Comparison of ENCODE assay signal across 8 cellular contexts in the genomic region with DNA sequence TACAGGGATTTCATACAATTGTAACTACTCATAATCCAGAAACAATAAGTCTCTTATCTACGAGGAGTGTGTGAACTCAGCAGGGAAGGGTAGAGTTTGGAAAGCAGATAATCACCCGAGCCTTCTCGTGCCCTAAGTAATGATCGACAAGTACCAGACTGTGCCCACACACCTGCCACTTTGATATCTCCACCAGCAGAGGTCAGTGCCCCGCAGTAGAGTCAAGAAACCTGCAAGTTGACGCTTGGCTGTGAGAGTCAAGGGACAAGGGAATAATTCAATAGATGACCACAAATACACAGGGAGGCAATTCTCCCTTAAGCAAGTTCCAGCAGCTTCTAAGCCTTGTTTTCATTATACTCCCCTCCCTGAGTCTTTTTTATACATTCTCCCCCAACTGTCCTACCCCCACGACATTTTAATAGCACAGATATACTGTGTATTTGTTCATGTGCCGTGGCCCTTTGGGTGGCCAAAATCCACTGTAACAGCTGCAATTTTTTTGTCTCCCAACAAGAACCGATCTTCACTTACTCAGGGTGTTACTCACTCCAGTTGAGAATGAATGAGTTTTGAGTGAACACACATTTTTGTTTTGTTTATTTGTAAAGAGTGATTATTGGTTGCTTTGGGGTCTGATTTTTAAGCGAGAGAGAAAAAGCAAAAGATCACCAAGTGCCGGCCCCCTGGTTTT.
DNase-seq lines count a peak whose midpoint lies in the region; ATAC-seq and TF ChIP-seq lines count a peak whose summit lies in the region.

No MANE protein-coding gene starts in this region.

- no peak overlapping the region for H3K4me3 ChIP-seq in astrocyte of the cerebellum (ENCODE audit: low read depth, low read length)

- DNase-seq in SIG-M5 treated with dmso at 0.1 percent for 504 hours (lab: John Stamatoyannopoulos, UW; ENCODE audit: unreplicated experiment) (peak; percentile 4), SIG-M5 (lab: John Stamatoyannopoulos, UW) (no peak), NCI-H345 (lab: John Stamatoyannopoulos, UW) (peak; percentile 34), astrocyte of the cerebellum (ENCODE audit: low read depth) (no peak), left lobe of liver (ENCODE audit: low spot score) (no peak), GM10248 (ENCODE audit: extremely low spot score) (no peak), dedifferentiated amniotic fluid mesenchymal stem cell (ENCODE audit: extremely low spot score) (no peak), NCI-H446 treated with DMSO at 0.1 percent for 48 hours (lab: John Stamatoyannopoulos, UW) (no peak)

- ATAC-seq in left lobe of liver: peak; percentile 89

- POLR2A ChIA-PET in GM10248 (lab: Yijun Ruan, JAX): no interaction called here

- CTCF ChIA-PET in GM10248 (lab: Yijun Ruan, JAX): interaction anchor here (0.7 to 1.9 kb wide), 3 partner anchors 11 to 132 kb away, joined by 3 to 5 read pairs (median 5); no protein-coding TSS in a partner anchor

- peak; percentile 49 for TF ChIP-seq CTCF in astrocyte of the cerebellum (IDR thresholded peaks at IDR 0.05; ENCODE audit: low read depth, low read length, missing control alignments)
- TF ChIP-seq CTCF in GM10248 (IDR thresholded peaks at IDR 0.05; ENCODE audit: control extremely low read depth, extremely low read depth, low read depth, missing control alignments): no peak

- in situ Hi-C loops in astrocyte of the cerebellum (cut with HindIII; ENCODE audit: low sequenced_read_pairs): no loop called here

Comparison
In these comparisons a context has a peak if more than half of its experiments do, and no peak if none do; other contexts are left out.
1. DNase-seq: peak in SIG-M5 treated with dmso at 0.1 percent for 504 hours (single experiment) and NCI-H345 (single experiment); none in SIG-M5 (single experiment), astrocyte of the cerebellum (single experiment), left lobe of liver (single experiment), GM10248 (single experiment), dedifferentiated amniotic fluid mesenchymal stem cell (single experiment) and NCI-H446 treated with DMSO at 0.1 percent for 48 hours (single experiment).